In the genomic region with DNA sequence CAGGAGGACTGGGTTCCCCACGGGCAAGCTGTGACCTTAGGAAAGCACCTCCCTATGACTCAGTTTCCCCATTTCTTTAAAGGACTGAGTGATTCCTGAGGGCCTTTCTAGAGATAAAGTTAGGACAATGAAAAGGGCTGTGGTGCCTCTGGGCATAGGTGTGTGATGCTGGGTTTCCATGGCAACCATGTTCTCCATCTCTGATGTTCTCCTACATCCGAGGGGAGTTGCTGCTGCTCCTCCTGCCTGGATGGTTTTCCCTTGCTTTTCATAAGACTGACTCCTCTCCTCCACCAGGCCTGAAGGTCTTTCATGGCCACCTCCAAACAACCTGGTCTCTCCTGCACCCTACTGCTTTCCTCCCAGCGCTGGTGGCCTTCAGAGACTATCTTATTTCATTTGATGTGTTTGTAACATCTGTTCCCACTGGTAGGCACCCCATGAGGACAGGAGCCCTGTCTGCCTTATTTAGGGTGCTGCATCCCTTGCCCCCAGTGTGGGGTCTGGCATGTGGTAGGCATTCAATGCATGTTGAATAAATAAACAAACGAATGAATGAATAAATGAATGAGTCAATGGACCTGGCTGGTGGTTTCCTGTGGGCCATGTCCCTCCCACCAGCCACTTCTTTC, we compare ENCODE assay signal across 28 cellular contexts.
"Had no signal": no experiment of that assay in that cellular context is flagged by ENCODE, and none has a peak within 500 bp of the region (broad histone marks: within the 10 kb centered on the region; RNA-seq: fewer than 3 reads in every experiment).

No MANE protein-coding gene starts in this region.

- H3K27me3 ChIP-seq: body of pancreas, neural progenitor cell, right atrium auricular region, vagina had no signal

- H3K9ac ChIP-seq: neural progenitor cell had no signal

- H3K4me1 ChIP-seq: body of pancreas, esophagus squamous epithelium, lower lobe of right lung, neural progenitor cell, right atrium auricular region, vagina had no signal

- H3K4me3 ChIP-seq: body of pancreas, esophagus squamous epithelium, lower lobe of right lung, neural progenitor cell, right atrium auricular region, thoracic aorta, vagina had no signal

- H3K36me3 ChIP-seq: esophagus squamous epithelium, lower lobe of right lung, neural progenitor cell, right atrium auricular region, thoracic aorta, vagina had no signal

- H3K27ac ChIP-seq: body of pancreas, epithelial cell of prostate, esophagus squamous epithelium, neural progenitor cell, right atrium auricular region, thoracic aorta, vagina had no signal

- ATAC-seq: activated CD8-positive, alpha-beta memory T cell treated with anti-CD3 and anti-CD28 coated beads, Interleukin-2, amount 10 ng/mL, durations not matched to agents 7 days and 5 days; activated CD8-positive, alpha-beta T cell treated with anti-CD3 and anti-CD28 coated beads, Interleukin-2, amount 10 ng/mL, durations not matched to agents 7 days and 5 days; activated naive CD4-positive, alpha-beta T cell treated with anti-CD3 and anti-CD28 coated beads, Interleukin-2, amount 50 U/mL, for 72 hours; body of pancreas; left lobe of liver; natural killer cell; WTC11 had no signal

- FAIRE-seq: colon, endometrium had no signal

- H3K4me2 ChIP-seq: neural progenitor cell had no signal

- H3K9me3 ChIP-seq: body of pancreas, esophagus squamous epithelium, lower lobe of right lung, right atrium auricular region, thoracic aorta, vagina had no signal

- H2AFZ ChIP-seq: neural progenitor cell had no signal

- DNase-seq: activated CD4-positive, alpha-beta T cell treated with anti-CD3 and anti-CD28 coated beads for 1 hour; activated CD8-positive, alpha-beta memory T cell treated with anti-CD3 and anti-CD28 coated beads, Interleukin-2, amount 10 ng/mL, durations not matched to agents 7 days and 5 days; activated CD8-positive, alpha-beta T cell treated with anti-CD3 and anti-CD28 coated beads, Interleukin-2, amount 10 ng/mL, durations not matched to agents 7 days and 5 days; activated naive CD4-positive, alpha-beta T cell; activated T-cell treated with anti-CD3 and anti-CD28 coated beads, Interleukin-2, amount 50 U/mL, for 48 hours; aorta; body of pancreas; dermis blood vessel endothelial cell; effector CD8-positive, alpha-beta T cell; esophagus squamous epithelium; foreskin melanocyte; kidney glomerular epithelial cell; lower lobe of right lung; mesenchymal stem cell; natural killer cell; stimulated activated CD4-positive, alpha-beta T cell treated with anti-CD3 and anti-CD28 coated beads, Interleukin-15, amount 100 ng/mL, for 24 hours; stimulated activated naive CD4-positive, alpha-beta T cell treated with Interleukin-2 at 50 U/mL for 16 hours; T-helper 2 cell had no signal
